In genomic region chr12:132289356-132290202, GRCh38 we compare ENCODE assay signal across 1 cellular context.
TF ChIP-seq lines count a peak whose summit lies in the region.

No MANE protein-coding gene starts in this region.

TF ChIP-seq in WTC11, 78 proteins besides CTCF, POLR2A, EP300 and RAD21:
- TF ChIP-seq ZNF317 (CRISPR knock-in tag; IDR thresholded peaks at IDR 0.05; ENCODE audit: borderline replicate concordance, low read depth) (no peak), ZNF219 (CRISPR knock-in tag; IDR thresholded peaks at IDR 0.05; ENCODE audit: borderline replicate concordance) (no peak)
